ENCODE assay signal across 18 cellular contexts in the genomic region with DNA sequence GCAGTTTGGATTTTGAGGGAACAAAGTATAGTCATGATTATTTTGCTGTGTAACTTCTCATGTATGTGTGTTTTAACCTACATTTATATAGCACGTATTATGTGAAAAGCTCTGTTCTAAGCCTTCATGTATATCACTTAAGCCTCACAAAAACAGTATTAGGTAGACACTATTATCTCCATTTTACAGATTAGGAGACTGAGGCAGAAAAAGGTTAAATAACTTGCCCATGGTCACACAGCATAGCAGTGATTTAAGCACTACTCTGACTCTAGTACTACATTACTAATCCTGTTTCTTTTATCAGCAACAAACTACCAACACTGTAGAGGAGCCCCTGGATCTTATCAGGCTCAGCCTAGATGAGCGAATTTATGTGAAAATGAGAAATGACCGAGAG. TPM values are rescaled to one million over a fixed set of nuclear protein-coding genes. Genes with fewer than 3 reads are reported as not detected.
DNase-seq lines count a peak whose midpoint lies in the region; ATAC-seq, FAIRE-seq and TF ChIP-seq lines count a peak whose summit lies in the region.
"Had no signal": no experiment of that assay in that cellular context is flagged by ENCODE, and none has a peak within 500 bp of the region (broad histone marks: within the 10 kb centered on the region; RNA-seq: fewer than 3 reads in every experiment).

No MANE protein-coding gene starts in this region.

- no peak for TF ChIP-seq CTCF in DND-41 (IDR thresholded peaks at IDR 0.05; ENCODE audit: borderline replicate concordance, extremely low read depth, low read length, poor library complexity, severe bottlenecking)
- TF ChIP-seq CTCF in GM12878 (IDR thresholded peaks at IDR 0.05 in 2 of 3, conservative IDR thresholded peaks at IDR 0.05 in 1 of 3; ENCODE audit: control insufficient read depth in 2 of 3, extremely low read depth in 1 of 3, insufficient read depth in 1 of 3, low read depth in 3 of 3, low read length in 3 of 3): no peak
- no peak for TF ChIP-seq CTCF in neural crest cell (conservative IDR thresholded peaks at IDR 0.05)
- TF ChIP-seq CTCF in chondrocyte (IDR thresholded peaks at IDR 0.05): no peak

- no peak for TF ChIP-seq EP300 in GM12878 (IDR thresholded peaks at IDR 0.05; ENCODE audit: borderline replicate concordance in 1 of 2, control insufficient read depth in 1 of 2, low read depth in 2 of 2, low read length in 2 of 2)

- H3K4me1 Mint-ChIP-seq in neural crest cell (peaks cover 30% of the 10 kb centered on the region), chondrocyte (ENCODE audit: low read depth) (peaks cover 34% of the 10 kb centered on the region)

- H3K4me1 ChIP-seq in DND-41 (ENCODE audit: insufficient read depth, low read length) (peaks cover 60% of the 10 kb centered on the region), GM12878 (ENCODE audit: control insufficient read depth, insufficient read depth, low read length) (no peaks in the 10 kb centered on the region; the same call in 1 of the 2 replicates)
- H3K4me1 ChIP-seq: BE2C had no signal

- H3K79me2 ChIP-seq in DND-41 (ENCODE audit: insufficient read depth, low read length) (peaks cover 80% of the 10 kb centered on the region), GM12878 (ENCODE audit: control insufficient read depth, insufficient read depth, low read length) (peaks cover 42% of the 10 kb centered on the region)

- H3K9ac ChIP-seq in DND-41 (ENCODE audit: low read depth, low read length) (no peak overlapping the region), GM12878 (ENCODE audit: control insufficient read depth, insufficient read depth, low read length) (no peak overlapping the region)

- H3K36me3 ChIP-seq in DND-41 (ENCODE audit: insufficient read depth, low read length) (peaks cover 48% of the 10 kb centered on the region), GM12878 (ENCODE audit: control insufficient read depth in 2 of 2, insufficient read depth in 2 of 2, low read length in 1 of 2) (peaks cover 2 to 7% of the 10 kb centered on the region in 2 experiments)
- H3K36me3 ChIP-seq: BE2C had no signal

- DNase-seq in DND-41 (no peak), GM12878 (ENCODE audit: low read depth, low spot score) (no peak), neural crest cell (ENCODE audit: low read depth, low spot score) (no peak), chondrocyte (ENCODE audit: low spot score) (no peak), NCI-H526 treated with DMSO at 0.1 percent for 48 hours (lab: John Stamatoyannopoulos, UW) (no peak)
- DNase-seq: BE2C; CD4-positive, CD25-positive, alpha-beta regulatory T cell; Karpas-422; MG63; NCI-H1417; NCI-H187; NCI-H446; NCI-H526; PC-3; SHP77 had no signal

- no peak overlapping the region for H3K27ac ChIP-seq in DND-41 (ENCODE audit: low read length)
- H3K27ac ChIP-seq in GM12878 (ENCODE audit: control insufficient read depth, insufficient read depth): no peak overlapping the region
- H3K27ac ChIP-seq: A549 had no signal

- H3K9me3 Mint-ChIP-seq in neural crest cell: no peaks in the 10 kb centered on the region
- no peaks in the 10 kb centered on the region for H3K9me3 Mint-ChIP-seq in chondrocyte (ENCODE audit: low read depth)
- H3K9me3 Mint-ChIP-seq: CD4-positive, CD25-positive, alpha-beta regulatory T cell; IgD-negative memory B cell had no signal

- no peak overlapping the region for H3K4me3 ChIP-seq in DND-41 (ENCODE audit: low read depth in 1 of 2, low read length in 2 of 2)
- H3K4me3 ChIP-seq in GM12878: no peak overlapping the region
- H3K4me3 ChIP-seq: A549, MG63 had no signal

- RAD21 ChIA-PET in GM12878 (lab: Charles Lee; ENCODE audit: unreplicated experiment): no interaction called here

- in situ Hi-C loops in GM12878 (cut with MboI): no loop called here

- 100% methylated on average over 3 of the region's 3 CpGs for WGBS in GM12878 (ENCODE audit: insufficient coverage, insufficient replicate concordance, low lambda C conversion rate, missing lambda C conversion rate)

- SMC1A ChIA-PET in GM12878 (lab: Charles Lee; ENCODE audit: uncharacterized antibody, unreplicated experiment): interaction anchor here (0.5 kb wide), 1 partner anchor 11 kb away, joined by 3 read pairs; no protein-coding TSS in a partner anchor

- ATAC-seq in DND-41 (ENCODE audit: insufficient read depth, low read depth): no peak
- no peak for ATAC-seq in GM12878
- ATAC-seq in HG02938 (IDR thresholded peaks at IDR 0.05; ENCODE audit: unreplicated experiment): no peak
- ATAC-seq: A549, PC-3 had no signal

- POLR2A ChIA-PET in GM12878 (lab: Charles Lee): no interaction called here

- no peak for TF ChIP-seq RAD21 in GM12878 (IDR thresholded peaks at IDR 0.05; ENCODE audit: insufficient read depth, low read depth, low read length)

- CTCF ChIA-PET in GM12878 (lab: Yijun Ruan, JAX): no interaction called here

- H3K4me3 Mint-ChIP-seq in neural crest cell (peak overlapping the region; percentile 68), chondrocyte (ENCODE audit: unreplicated experiment) (no peak overlapping the region)

- TSS peak; percentile 1 for BruUV-seq in GM12878 (replicated peaks; lab: Mats Ljungman, UMichigan)

- H3K27me3 ChIP-seq in DND-41 (ENCODE audit: insufficient read depth, low read length, poor library complexity) (no peaks in the 10 kb centered on the region), GM12878 (replicated peaks in 1 of 2; ENCODE audit: control insufficient read depth in 2 of 2, insufficient read depth in 2 of 2, low read length in 1 of 2) (no peaks in the 10 kb centered on the region)
- H3K27me3 ChIP-seq: BE2C, MG63 had no signal

- H3K27ac Mint-ChIP-seq in neural crest cell (ENCODE audit: unreplicated experiment): no peak overlapping the region
- no peak overlapping the region for H3K27ac Mint-ChIP-seq in chondrocyte (ENCODE audit: unreplicated experiment)
- H3K27ac Mint-ChIP-seq: CD4-positive, CD25-positive, alpha-beta regulatory T cell had no signal

- H3K4me2 ChIP-seq in DND-41 (ENCODE audit: insufficient read depth, low read length): peak overlapping the region; percentile 78; the same call in 1 of the 2 replicates
- H3K4me2 ChIP-seq in GM12878 (ENCODE audit: control insufficient read depth, insufficient read depth): no peak overlapping the region
- H3K4me2 ChIP-seq: A549 had no signal

- no peaks in the 10 kb centered on the region for H3K9me3 ChIP-seq in DND-41 (ENCODE audit: insufficient read depth, low read length, severe bottlenecking)
- no peaks in the 10 kb centered on the region for H3K9me3 ChIP-seq in GM12878 (replicated peaks; ENCODE audit: control insufficient read depth, insufficient read depth, low read length)
- H3K9me3 ChIP-seq: A549, BE2C, MG63 had no signal

- intact Hi-C loops in GM12878 (cut with micrococcal nuclease; ENCODE audit: unreplicated experiment): no loop called here

- FAIRE-seq in GM12878 (lab: Jason Lieb, UNC): no peak
- FAIRE-seq: A549 had no signal

- H3K27me3 Mint-ChIP-seq in neural crest cell (ENCODE audit: low read depth): no peaks in the 10 kb centered on the region
- H3K27me3 Mint-ChIP-seq in chondrocyte (ENCODE audit: low read depth): no peaks in the 10 kb centered on the region
- H3K27me3 Mint-ChIP-seq: CD4-positive, CD25-positive, alpha-beta regulatory T cell; IgD-negative memory B cell had no signal

- H3K36me3 Mint-ChIP-seq in neural crest cell (ENCODE audit: low read depth) (peaks cover 10% of the 10 kb centered on the region), chondrocyte (ENCODE audit: low read depth) (peaks cover 11% of the 10 kb centered on the region)

- no peak for TF ChIP-seq POLR2A in GM12878 (IDR thresholded peaks at IDR 0.05; ENCODE audit: low read depth, low read length)

- H2AFZ ChIP-seq in DND-41 (ENCODE audit: low read depth, low read length) (no peak overlapping the region), GM12878 (ENCODE audit: control insufficient read depth, low read depth, low read length) (no peak overlapping the region)

- peaks cover 20% of the 10 kb centered on the region; the same call in 1 of the 2 replicates for H4K20me1 ChIP-seq in DND-41 (ENCODE audit: insufficient read depth, low read length)
- H4K20me1 ChIP-seq in GM12878 (ENCODE audit: control insufficient read depth, insufficient read depth): no peaks in the 10 kb centered on the region

RNA-seq across cellular contexts. Expression of gene LSM3, which starts 2.6 kb away (rescaled TPM):
- 7.5 and 7.9 TPM in 2 replicates for total RNA-seq in GM12878 (2013; cell fraction: nucleolus; rRNA removed)
- total RNA-seq in GM12878 (2014; rRNA removed) (15.5 and 17.1 TPM in 2 replicates), GM12878 (2014; rRNA removed; fragmentation: Illumina TruSeq; extraction: Trizol) (26.8 and 30.5 TPM in 2 replicates), GM12878 (2021) (16.0 and 18.3 TPM in 2 replicates), neural crest cell (18.3 and 19.1 TPM in 2 replicates), chondrocyte (8.1 to 12.8 TPM (median 8.4 TPM) in 3 replicates)
- polyA plus RNA-seq in GM12878 (2011; ENCODE audit: low read depth): 10.9 TPM
- polyA plus RNA-seq in GM12878 (2011; rRNA removed) (25.2 and 44.6 TPM in 2 replicates), GM12878 (2014; fragmentation: Illumina TruSeq; extraction: Trizol) (27.8 and 33.8 TPM in 2 replicates), GM12878 (2014; fragmentation: Nextera tagmentation; extraction: Ambion mirVana) (100 to 1,000 TPM in 1 of 2 experiments, 10 to 100 TPM in 1; 98.1 to 111 TPM), GM12878 (2014; rRNA removed) (20.0 and 23.9 TPM in 2 replicates), GM12878 (2016; fragmentation: Nextera tagmentation; extraction: Ambion mirVana) (10 to 100 TPM; 79.6 to 85.3 TPM)
- 5.2 and 5.9 TPM in 2 replicates for polyA plus RNA-seq in GM12878 (2011; cell fraction: cytosol; rRNA removed)
- 5.4 and 6.0 TPM in 2 replicates for polyA plus RNA-seq in GM12878 (2011; cell fraction: nucleus; rRNA removed)
- 17.9 and 22.1 TPM in 2 replicates for polyA plus RNA-seq in GM12878 (2012)
- 2.9 and 3.2 TPM in 2 replicates for polyA minus RNA-seq in GM12878 (2011; rRNA and poly(A)+ RNA removed)
- 1.8 and 2.1 TPM in 2 replicates for polyA minus RNA-seq in GM12878 (2011; cell fraction: cytosol; rRNA and poly(A)+ RNA removed)
- 2.7 and 5.9 TPM in 2 replicates for polyA minus RNA-seq in GM12878 (2011; cell fraction: nucleus; rRNA and poly(A)+ RNA removed)

RNA-seq across cellular contexts. Expression of gene XPC, which starts 2.9 kb away (rescaled TPM):
- total RNA-seq in GM12878 (2013; cell fraction: nucleolus; rRNA removed): 61.0 and 69.0 TPM in 2 replicates
- 30.2 and 32.9 TPM in 2 replicates for total RNA-seq in GM12878 (2014; rRNA removed)
- total RNA-seq in GM12878 (2014; rRNA removed; fragmentation: Illumina TruSeq; extraction: Trizol): 27.9 and 29.5 TPM in 2 replicates
- total RNA-seq in GM12878 (2021): 32.9 and 35.1 TPM in 2 replicates
- polyA plus RNA-seq in GM12878 (2011; ENCODE audit: low read depth): 20.3 TPM
- 19.2 and 27.7 TPM in 2 replicates for polyA plus RNA-seq in GM12878 (2011; rRNA removed)
- 19.1 and 21.0 TPM in 2 replicates for polyA plus RNA-seq in GM12878 (2011; cell fraction: cytosol; rRNA removed)
- 80.0 and 91.2 TPM in 2 replicates for polyA plus RNA-seq in GM12878 (2011; cell fraction: nucleus; rRNA removed)
- polyA plus RNA-seq in GM12878 (2012): 23.5 and 29.0 TPM in 2 replicates
- polyA plus RNA-seq in GM12878 (2014; fragmentation: Illumina TruSeq; extraction: Trizol): 31.5 and 36.3 TPM in 2 replicates
- 1 to 10 TPM; 4.0 to 6.1 TPM for polyA plus RNA-seq in GM12878 (2014; fragmentation: Nextera tagmentation; extraction: Ambion mirVana)
- polyA plus RNA-seq in GM12878 (2014; rRNA removed): 25.8 and 28.1 TPM in 2 replicates
- polyA plus RNA-seq in GM12878 (2016; fragmentation: Nextera tagmentation; extraction: Ambion mirVana): 10 to 100 TPM; 45.7 to 48.3 TPM
- 30.3 and 31.2 TPM in 2 replicates for polyA minus RNA-seq in GM12878 (2011; rRNA and poly(A)+ RNA removed)
- polyA minus RNA-seq in GM12878 (2011; cell fraction: cytosol; rRNA and poly(A)+ RNA removed): 12.4 and 13.0 TPM in 2 replicates
- 33.9 and 45.0 TPM in 2 replicates for polyA minus RNA-seq in GM12878 (2011; cell fraction: nucleus; rRNA and poly(A)+ RNA removed)
- 37.3 and 41.6 TPM in 2 replicates for total RNA-seq in neural crest cell
- total RNA-seq in chondrocyte: 24.9 to 35.9 TPM (median 26.8 TPM) in 3 replicates

RNA-seq across cellular contexts. Expression of gene TMEM43, which starts 56.4 kb away (rescaled TPM):
- total RNA-seq in GM12878 (2013; cell fraction: nucleolus; rRNA removed): 42.4 and 44.7 TPM in 2 replicates
- total RNA-seq in GM12878 (2014; rRNA removed): 23.0 and 25.0 TPM in 2 replicates
- 15.4 and 15.7 TPM in 2 replicates for total RNA-seq in GM12878 (2014; rRNA removed; fragmentation: Illumina TruSeq; extraction: Trizol)
- 18.0 and 18.7 TPM in 2 replicates for total RNA-seq in GM12878 (2021)
- 16.0 TPM for polyA plus RNA-seq in GM12878 (2011; ENCODE audit: low read depth)
- polyA plus RNA-seq in GM12878 (2011; rRNA removed): 29.9 and 33.0 TPM in 2 replicates
- 32.7 and 35.3 TPM in 2 replicates for polyA plus RNA-seq in GM12878 (2011; cell fraction: cytosol; rRNA removed)
- 51.6 and 60.7 TPM in 2 replicates for polyA plus RNA-seq in GM12878 (2011; cell fraction: nucleus; rRNA removed)
- polyA plus RNA-seq in GM12878 (2012): 20.2 and 24.7 TPM in 2 replicates
- polyA plus RNA-seq in GM12878 (2014; fragmentation: Illumina TruSeq; extraction: Trizol): 16.9 and 17.5 TPM in 2 replicates
- 1 to 10 TPM; 7.2 to 7.6 TPM for polyA plus RNA-seq in GM12878 (2014; fragmentation: Nextera tagmentation; extraction: Ambion mirVana)
- polyA plus RNA-seq in GM12878 (2014; rRNA removed): 17.1 and 18.3 TPM in 2 replicates
- polyA plus RNA-seq in GM12878 (2016; fragmentation: Nextera tagmentation; extraction: Ambion mirVana): 10 to 100 TPM; 22.3 to 24.4 TPM
- polyA minus RNA-seq in GM12878 (2011; rRNA and poly(A)+ RNA removed): 25.4 and 32.7 TPM in 2 replicates
- 9.8 and 12.2 TPM in 2 replicates for polyA minus RNA-seq in GM12878 (2011; cell fraction: cytosol; rRNA and poly(A)+ RNA removed)
- 8.2 and 12.2 TPM in 2 replicates for polyA minus RNA-seq in GM12878 (2011; cell fraction: nucleus; rRNA and poly(A)+ RNA removed)
- 42.7 and 42.9 TPM in 2 replicates for total RNA-seq in neural crest cell
- total RNA-seq in chondrocyte: 83.4 to 89.1 TPM (median 84.9 TPM) in 3 replicates

RNA-seq across cellular contexts. Expression of gene CHCHD4, which starts 56.6 kb away (rescaled TPM):
- total RNA-seq in GM12878 (2013; cell fraction: nucleolus; rRNA removed): 2.3 and 3.3 TPM in 2 replicates
- total RNA-seq in GM12878 (2014; rRNA removed) (22.4 and 27.0 TPM in 2 replicates), GM12878 (2014; rRNA removed; fragmentation: Illumina TruSeq; extraction: Trizol) (24.4 and 24.6 TPM in 2 replicates), GM12878 (2021) (20.1 and 21.0 TPM in 2 replicates), neural crest cell (16.9 and 17.0 TPM in 2 replicates), chondrocyte (6.1 to 8.1 TPM (median 7.2 TPM) in 3 replicates)
- polyA plus RNA-seq in GM12878 (2011; ENCODE audit: low read depth): 6.0 TPM
- polyA plus RNA-seq in GM12878 (2011; rRNA removed) (22.9 and 28.8 TPM in 2 replicates), GM12878 (2014; fragmentation: Illumina TruSeq; extraction: Trizol) (34.9 and 38.4 TPM in 2 replicates), GM12878 (2014; fragmentation: Nextera tagmentation; extraction: Ambion mirVana) (10 to 100 TPM; 37.9 to 46.8 TPM), GM12878 (2014; rRNA removed) (25.3 and 26.0 TPM in 2 replicates), GM12878 (2016; fragmentation: Nextera tagmentation; extraction: Ambion mirVana) (10 to 100 TPM; 31.9 to 36.4 TPM)
- polyA plus RNA-seq in GM12878 (2011; cell fraction: cytosol; rRNA removed): 15.1 and 17.8 TPM in 2 replicates
- 9.3 and 10.0 TPM in 2 replicates for polyA plus RNA-seq in GM12878 (2011; cell fraction: nucleus; rRNA removed)
- 7.6 and 9.5 TPM in 2 replicates for polyA plus RNA-seq in GM12878 (2012)
- 13.3 and 13.8 TPM in 2 replicates for polyA minus RNA-seq in GM12878 (2011; rRNA and poly(A)+ RNA removed)
- 3.6 and 4.5 TPM in 2 replicates for polyA minus RNA-seq in GM12878 (2011; cell fraction: cytosol; rRNA and poly(A)+ RNA removed)
- polyA minus RNA-seq in GM12878 (2011; cell fraction: nucleus; rRNA and poly(A)+ RNA removed): 2.3 and 3.8 TPM in 2 replicates
